17 cellular contexts compared by ENCODE assay signal in genomic region chr6:50846109-50846859, GRCh38. TPM values are rescaled to one million over a fixed set of nuclear protein-coding genes. Genes with fewer than 3 reads are reported as not detected.
"Had no signal": no experiment of that assay in that cellular context is flagged by ENCODE, and none has a peak within 500 bp of the region (broad histone marks: within the 10 kb centered on the region; RNA-seq: fewer than 3 reads in every experiment).

No MANE protein-coding gene starts in this region.

- H3K4me3 Mint-ChIP-seq: activated naive CD4-positive, alpha-beta T cell treated with anti-CD3 and anti-CD28 coated beads, Interleukin-2, amount 50 U/mL, for 24 hours; activated T-helper 1 cell treated with anti-CD3 and anti-CD28 coated beads, Interleukin-12 subunit alpha, Interleukin-12 subunit beta, Interleukin-2, Interleukin-4 antibody, amounts not matched to agents 30 ng/mL and 10 ng/mL and 1 ng/mL, durations not matched to agents 14 hours and 24 hours and 36 hours; central memory CD8-positive, alpha-beta T cell; memory B cell; natural killer cell treated with Interleukin-12 subunit alpha and Interleukin-12 subunit beta and Interleukin-15 and Interleukin-18, amount 100 ng/mL, for 72 hours; T-cell had no signal

- ATAC-seq: body of pancreas, left lobe of liver, T-cell had no signal

- H3K36me3 ChIP-seq: stomach, vagina had no signal

- H3K9me3 Mint-ChIP-seq: natural killer cell treated with Interleukin-12 subunit alpha and Interleukin-12 subunit beta and Interleukin-15 and Interleukin-18, amount 100 ng/mL, for 72 hours had no signal

- H2AFZ ChIP-seq: hepatocyte had no signal

- H3K4me1 Mint-ChIP-seq: activated naive CD4-positive, alpha-beta T cell treated with anti-CD3 and anti-CD28 coated beads, Interleukin-2, amount 50 U/mL, for 24 hours; central memory CD8-positive, alpha-beta T cell; memory B cell; T-cell had no signal

- H3K4me3 ChIP-seq: body of pancreas, hepatocyte, stomach, vagina had no signal

- H3K36me3 Mint-ChIP-seq: activated naive CD4-positive, alpha-beta T cell treated with anti-CD3 and anti-CD28 coated beads, Interleukin-2, amount 50 U/mL, for 24 hours; memory B cell; T-cell had no signal

- H3K9me3 ChIP-seq: body of pancreas, vagina had no signal

- H3K27ac Mint-ChIP-seq: activated naive CD4-positive, alpha-beta T cell treated with anti-CD3 and anti-CD28 coated beads, Interleukin-2, amount 50 U/mL, for 24 hours; activated T-helper 1 cell treated with anti-CD3 and anti-CD28 coated beads, Interleukin-12 subunit alpha, Interleukin-12 subunit beta, Interleukin-2, Interleukin-4 antibody, amounts not matched to agents 30 ng/mL and 10 ng/mL and 1 ng/mL, durations not matched to agents 14 hours and 24 hours and 36 hours; memory B cell; natural killer cell treated with Interleukin-12 subunit alpha and Interleukin-12 subunit beta and Interleukin-15 and Interleukin-18, amount 100 ng/mL, for 72 hours; T-cell had no signal

- DNase-seq: activated CD4-positive, alpha-beta T cell treated with anti-CD3 and anti-CD28 coated beads for 48 hours; amniotic stem cell; body of pancreas; cortex of kidney; stimulated activated CD4-positive, alpha-beta T cell treated with anti-CD3 and anti-CD28 coated beads, Interleukin-4, amount 100 ng/mL, for 4 hours; stomach; T-cell; T1000 had no signal

- H3K4me2 ChIP-seq: hepatocyte had no signal

- H3K27ac ChIP-seq: body of pancreas, hepatocyte, stomach, vagina, VCaP had no signal

- H3K79me2 ChIP-seq: hepatocyte had no signal

RNA-seq across cellular contexts. Expression of gene TFAP2B, which starts 27.6 kb away (rescaled TPM):
- total RNA-seq: activated T-helper 1 cell treated with anti-CD3 and anti-CD28 coated beads, Interleukin-12 subunit alpha, Interleukin-12 subunit beta, Interleukin-2, Interleukin-4 antibody, amounts not matched to agents 30 ng/mL and 10 ng/mL and 1 ng/mL, durations not matched to agents 14 hours and 24 hours and 36 hours; body of pancreas; left lobe of liver; natural killer cell treated with Interleukin-12 subunit alpha and Interleukin-12 subunit beta and Interleukin-15 and Interleukin-18, amount 100 ng/mL, for 72 hours; T-cell had no signal
